In the genomic region with DNA sequence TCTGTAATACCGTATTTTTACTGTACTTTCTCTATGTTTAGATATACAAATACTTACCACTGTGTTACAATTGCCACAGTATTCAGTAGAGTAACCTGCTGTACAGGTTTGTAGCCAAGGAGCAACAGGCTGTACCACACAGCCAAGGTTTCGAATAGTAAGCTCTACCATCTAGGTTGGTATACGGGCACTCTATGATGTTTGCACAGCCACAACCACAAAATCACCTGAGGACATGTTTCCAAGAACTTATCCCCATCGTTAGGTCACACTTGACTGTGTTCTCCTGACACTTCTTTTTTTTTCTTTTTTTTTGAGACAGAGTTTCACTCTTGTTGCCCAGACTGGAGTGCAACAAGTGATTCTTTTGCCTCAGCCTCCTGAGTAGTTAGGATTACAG, we compare ENCODE assay signal across 29 cellular contexts.
"Had no signal": no experiment of that assay in that cellular context is flagged by ENCODE, and none has a peak within 500 bp of the region (broad histone marks: within the 10 kb centered on the region; RNA-seq: fewer than 3 reads in every experiment).

No MANE protein-coding gene starts in this region.

- FAIRE-seq: astrocyte, small intestine, TTC549 had no signal

- H3K4me3 ChIP-seq: coronary artery, gastroesophageal sphincter, hepatocyte, ovary, prostate gland, sigmoid colon, thoracic aorta, vagina had no signal

- H3K4me1 ChIP-seq: gastroesophageal sphincter, prostate gland, sigmoid colon, vagina had no signal

- H3K4me2 ChIP-seq: hepatocyte had no signal

- H3K9me3 ChIP-seq: ovary, prostate gland, vagina had no signal

- DNase-seq: activated CD4-positive, alpha-beta memory T cell treated with anti-CD3 and anti-CD28 coated beads for 36 hours; activated CD4-positive, alpha-beta T cell treated with anti-CD3 and anti-CD28 coated beads, Interleukin-2, amount 10 ng/mL, durations not matched to agents 24 days and 14 days; activated CD4-positive, CD25-positive, alpha-beta regulatory T cell treated with anti-CD3 and anti-CD28 coated beads, Interleukin-2, amount 50 U/mL, for 72 hours; activated CD8-positive, alpha-beta memory T cell treated with anti-CD3 and anti-CD28 coated beads, Interleukin-2, amount 50 U/mL, for 4 hours; activated gamma-delta T cell treated with Interleukin-2 at 50 U/mL for 16 hours; activated naive CD4-positive, alpha-beta T cell treated with anti-CD3 and anti-CD28 coated beads, Interleukin-2, amount 50 U/mL, for 16 hours; activated T-cell treated with anti-CD3 and anti-CD28 coated beads, Interleukin-2, amount 50 U/mL, for 1 hour; amniotic stem cell; brain microvascular endothelial cell; effector memory CD8-positive, alpha-beta T cell; islet precursor cell; left ventricle myocardium superior; mammary epithelial cell; naive B cell; nephron progenitor cell; ovary; sigmoid colon; small intestine; stimulated activated CD4-positive, alpha-beta T cell treated with anti-CD3 and anti-CD28 coated beads, Interleukin-4, amount 100 ng/mL, for 24 hours had no signal

- H3K27ac ChIP-seq: brain microvascular endothelial cell, coronary artery, gastroesophageal sphincter, hepatocyte, ovary, prostate gland, sigmoid colon, thoracic aorta, vagina had no signal

- H3K79me2 ChIP-seq: hepatocyte had no signal

- H3K27me3 ChIP-seq: brain microvascular endothelial cell, gastroesophageal sphincter, hepatocyte, ovary, sigmoid colon, vagina had no signal

- ATAC-seq: activated T-helper 17 cell treated with anti-CD3 and anti-CD28 coated beads, Interleukin-2, amount 50 U/mL, for 72 hours; effector memory CD8-positive, alpha-beta T cell; gastroesophageal sphincter; left ventricle myocardium superior; stimulated activated effector memory CD8-positive, alpha-beta T cell treated with anti-CD3 and anti-CD28 coated beads, Interleukin-12 subunit alpha, Interleukin-12 subunit beta, amount 100 ng/mL, for 72 hours had no signal

- H3K36me3 ChIP-seq: brain microvascular endothelial cell, gastroesophageal sphincter, ovary, prostate gland, sigmoid colon, thoracic aorta, vagina had no signal

- H2AFZ ChIP-seq: hepatocyte had no signal
